Comparison of ENCODE assay signal across 12 cellular contexts in the genomic region with DNA sequence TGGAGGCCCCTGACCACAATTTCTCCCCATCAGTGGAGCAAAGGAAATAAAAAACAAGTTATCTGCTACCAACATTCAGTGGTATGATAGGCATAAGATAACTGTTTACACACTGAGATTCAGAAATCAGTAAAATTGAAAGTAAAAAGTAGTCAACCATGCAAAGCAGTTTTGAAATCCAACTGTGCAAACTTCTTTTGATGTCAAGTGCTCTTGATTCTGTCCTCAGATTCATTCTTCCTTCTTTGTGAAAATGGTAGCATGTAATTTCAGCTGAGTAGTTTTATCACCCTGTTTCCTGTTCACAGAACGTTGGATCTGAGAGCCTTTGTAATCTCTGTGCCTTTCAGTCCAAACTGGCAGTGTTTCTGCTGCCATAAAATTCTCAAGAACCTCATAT.
A peak's percentile ranks its signal among the peaks of the same experiment; 100 is the strongest.
DNase-seq lines count a peak whose midpoint lies in the region; ATAC-seq, FAIRE-seq and TF ChIP-seq lines count a peak whose summit lies in the region.
"Had no signal": no experiment of that assay in that cellular context is flagged by ENCODE, and none has a peak within 500 bp of the region (broad histone marks: within the 10 kb centered on the region; RNA-seq: fewer than 3 reads in every experiment).

No MANE protein-coding gene starts in this region.

- H3K4me1 Mint-ChIP-seq in activated CD8-positive, alpha-beta T cell treated with anti-CD3 and anti-CD28 coated beads for 36 hours (ENCODE audit: low read depth): no peaks in the 10 kb centered on the region
- no peaks in the 10 kb centered on the region for H3K4me1 Mint-ChIP-seq in activated naive CD4-positive, alpha-beta T cell treated with anti-CD3 and anti-CD28 coated beads, Interleukin-2, amount 10 ng/mL, durations not matched to agents 7 days and 5 days
- H3K4me1 Mint-ChIP-seq: CD14-positive monocyte, GM23338 had no signal

- DNase-seq in GM12892 (ENCODE audit: insufficient read length): no peak
- peak; percentile 11 for DNase-seq in inferior parietal cortex (ENCODE audit: extremely low spot score)
- no peak for DNase-seq in COLO829 (ENCODE audit: low spot score)
- no peak for DNase-seq in HuH-7 (ENCODE audit: low spot score)
- DNase-seq in activated CD8-positive, alpha-beta T cell treated with anti-CD3 and anti-CD28 coated beads for 36 hours: no peak
- DNase-seq in activated naive CD4-positive, alpha-beta T cell treated with anti-CD3 and anti-CD28 coated beads, Interleukin-2, amount 10 ng/mL, durations not matched to agents 7 days and 5 days: no peak
- DNase-seq: anterior cingulate cortex had no signal

- TF ChIP-seq POLR2A in GM12892 (IDR thresholded peaks at IDR 0.05; ENCODE audit: low read depth, low read length): no peak

- H3K36me3 Mint-ChIP-seq in activated CD8-positive, alpha-beta T cell treated with anti-CD3 and anti-CD28 coated beads for 36 hours (ENCODE audit: low read depth): no peaks in the 10 kb centered on the region
- H3K36me3 Mint-ChIP-seq in activated naive CD4-positive, alpha-beta T cell treated with anti-CD3 and anti-CD28 coated beads, Interleukin-2, amount 10 ng/mL, durations not matched to agents 7 days and 5 days: no peaks in the 10 kb centered on the region
- H3K36me3 Mint-ChIP-seq: CD14-positive monocyte had no signal

- intact Hi-C loops in activated CD8-positive, alpha-beta T cell treated with anti-CD3 and anti-CD28 coated beads for 36 hours (cut with micrococcal nuclease): no loop called here

- H3K4me3 Mint-ChIP-seq in activated CD8-positive, alpha-beta T cell treated with anti-CD3 and anti-CD28 coated beads for 36 hours: no peak overlapping the region
- no peak overlapping the region for H3K4me3 Mint-ChIP-seq in activated naive CD4-positive, alpha-beta T cell treated with anti-CD3 and anti-CD28 coated beads, Interleukin-2, amount 10 ng/mL, durations not matched to agents 7 days and 5 days
- H3K4me3 Mint-ChIP-seq: CD14-positive monocyte, GM23338 had no signal

- POLR2A ChIA-PET in activated CD8-positive, alpha-beta T cell treated with anti-CD3 and anti-CD28 coated beads for 36 hours (lab: Charles Lee): no interaction called here

- CTCF ChIA-PET in activated CD8-positive, alpha-beta T cell treated with anti-CD3 and anti-CD28 coated beads for 36 hours (lab: Charles Lee): no interaction called here
- CTCF ChIA-PET in activated naive CD4-positive, alpha-beta T cell treated with anti-CD3 and anti-CD28 coated beads, Interleukin-2, amount 10 ng/mL, durations not matched to agents 7 days and 5 days (lab: Charles Lee): no interaction called here

- TF ChIP-seq CTCF in activated CD8-positive, alpha-beta T cell treated with anti-CD3 and anti-CD28 coated beads for 36 hours (IDR thresholded peaks at IDR 0.05): no peak

- no peaks in the 10 kb centered on the region for H3K27me3 Mint-ChIP-seq in activated CD8-positive, alpha-beta T cell treated with anti-CD3 and anti-CD28 coated beads for 36 hours
- H3K27me3 Mint-ChIP-seq in activated naive CD4-positive, alpha-beta T cell treated with anti-CD3 and anti-CD28 coated beads, Interleukin-2, amount 10 ng/mL, durations not matched to agents 7 days and 5 days: no peaks in the 10 kb centered on the region

- H3K9me3 Mint-ChIP-seq in activated CD8-positive, alpha-beta T cell treated with anti-CD3 and anti-CD28 coated beads for 36 hours: peaks cover 2% of the 10 kb centered on the region
- H3K9me3 Mint-ChIP-seq in activated naive CD4-positive, alpha-beta T cell treated with anti-CD3 and anti-CD28 coated beads, Interleukin-2, amount 10 ng/mL, durations not matched to agents 7 days and 5 days: no peaks in the 10 kb centered on the region
- H3K9me3 Mint-ChIP-seq: GM23338 had no signal

- peak; percentile 5 for FAIRE-seq in GM12892 (lab: Jason Lieb, UNC)
- FAIRE-seq: keratinocyte had no signal

- H3K27ac Mint-ChIP-seq in activated CD8-positive, alpha-beta T cell treated with anti-CD3 and anti-CD28 coated beads for 36 hours: no peak overlapping the region
- no peak overlapping the region for H3K27ac Mint-ChIP-seq in activated naive CD4-positive, alpha-beta T cell treated with anti-CD3 and anti-CD28 coated beads, Interleukin-2, amount 10 ng/mL, durations not matched to agents 7 days and 5 days
- H3K27ac Mint-ChIP-seq: CD14-positive monocyte, GM23338 had no signal

- ATAC-seq in GM21390 (IDR thresholded peaks at IDR 0.05; ENCODE audit: unreplicated experiment) (peak; percentile 85), HG03469 (IDR thresholded peaks at IDR 0.05; ENCODE audit: unreplicated experiment) (peak; percentile 91)
- ATAC-seq in activated CD8-positive, alpha-beta T cell treated with anti-CD3 and anti-CD28 coated beads for 36 hours: no peak
- ATAC-seq: GM23338 had no signal
